15 cellular contexts compared by ENCODE assay signal in genomic region chr2:101985793-101986164, GRCh38. TPM values are rescaled to one million over a fixed set of nuclear protein-coding genes. Genes with fewer than 3 reads are reported as not detected.
"Had no signal": no experiment of that assay in that cellular context is flagged by ENCODE, and none has a peak within 500 bp of the region (broad histone marks: within the 10 kb centered on the region; RNA-seq: fewer than 3 reads in every experiment).

No MANE protein-coding gene starts in this region.

- H3K27ac Mint-ChIP-seq: T-helper 2 cell treated with Interferon-gamma antibody and Interleukin-4, amounts not matched to agents 5 μg/mL and 100 μg/mL, for 36 hours had no signal

- H3K9me3 ChIP-seq: testis, uterus had no signal

- H3K36me3 Mint-ChIP-seq: natural killer cell treated with Interleukin-12 subunit alpha and Interleukin-12 subunit beta and Interleukin-15 and Interleukin-18, amount 100 ng/mL, for 72 hours had no signal

- H3K4me3 ChIP-seq: cardiac muscle cell, lung, testis, uterus had no signal

- H3K4me3 Mint-ChIP-seq: activated T-cell treated with anti-CD3 and anti-CD28 coated beads, Interleukin-2, amount 50 U/mL, for 4 hours; natural killer cell treated with Interleukin-12 subunit alpha and Interleukin-12 subunit beta and Interleukin-15 and Interleukin-18, amount 100 ng/mL, for 72 hours; T-helper 2 cell treated with Interferon-gamma antibody and Interleukin-4, amounts not matched to agents 5 μg/mL and 100 μg/mL, for 36 hours had no signal

- DNase-seq: activated effector memory CD4-positive, alpha-beta T cell treated with anti-CD3 and anti-CD28 coated beads, Interleukin-2, amount 50 U/mL, for 16 hours; activated T-cell treated with anti-CD3 and anti-CD28 coated beads, Interleukin-2, amount 50 U/mL, for 4 hours; effector CD8-positive, alpha-beta T cell; erythroblast; left cardiac atrium; stimulated activated CD4-positive, alpha-beta T cell treated with anti-CD3 and anti-CD28 coated beads, Interleukin-2, amount 100 ng/mL, for 48 hours; stimulated activated naive CD8-positive, alpha-beta T cell treated with anti-CD3 and anti-CD28 coated beads, Interleukin-15, Interleukin-2, amounts not matched to agents 100 U/mL and 50 U/mL, for 24 hours; SW 1271; testis; uterus had no signal

- H3K27ac ChIP-seq: cardiac muscle cell, testis, uterus had no signal

- H3K27me3 ChIP-seq: cardiac muscle cell, testis, uterus had no signal

- H3K9me3 Mint-ChIP-seq: activated T-cell treated with anti-CD3 and anti-CD28 coated beads, Interleukin-2, amount 50 U/mL, for 4 hours; natural killer cell treated with Interleukin-12 subunit alpha and Interleukin-12 subunit beta and Interleukin-15 and Interleukin-18, amount 100 ng/mL, for 72 hours; T-helper 2 cell treated with Interferon-gamma antibody and Interleukin-4, amounts not matched to agents 5 μg/mL and 100 μg/mL, for 36 hours had no signal

- H3K36me3 ChIP-seq: cardiac muscle cell, uterus had no signal

- H3K4me1 ChIP-seq: uterus had no signal

- ATAC-seq: activated CD4-positive, CD25-positive, alpha-beta regulatory T cell treated with anti-CD3 and anti-CD28 coated beads, Interleukin-2, amount 50 U/mL, for 24 hours; activated T-cell treated with anti-CD3 and anti-CD28 coated beads, Interleukin-2, amount 50 U/mL, for 4 hours; left cardiac atrium; natural killer cell treated with Interleukin-12 subunit alpha and Interleukin-12 subunit beta and Interleukin-15 and Interleukin-18, amount 100 ng/mL, for 72 hours; stimulated activated naive CD8-positive, alpha-beta T cell treated with anti-CD3 and anti-CD28 coated beads, Interleukin-15, Interleukin-2, amounts not matched to agents 100 U/mL and 50 U/mL, for 24 hours had no signal

RNA-seq across cellular contexts. Expression of gene IL1R2, which starts 6.0 kb away (rescaled TPM):
- total RNA-seq: cardiac muscle cell; natural killer cell treated with Interleukin-12 subunit alpha and Interleukin-12 subunit beta and Interleukin-15 and Interleukin-18, amount 100 ng/mL, for 72 hours had no signal
